4 cellular contexts compared by ENCODE assay signal in genomic region chr14:99342906-99343305, GRCh38.
"Had no signal": no experiment of that assay in that cellular context is flagged by ENCODE, and none has a peak within 500 bp of the region (broad histone marks: within the 10 kb centered on the region; RNA-seq: fewer than 3 reads in every experiment).

No MANE protein-coding gene starts in this region.

- H3K4me3 ChIP-seq: GM23338 had no signal

- ATAC-seq: GM23338 had no signal

- DNase-seq: H9, HCEC 1CT, IMR-90 had no signal

- H2AFZ ChIP-seq: GM23338 had no signal

- H3K4me2 ChIP-seq: GM23338 had no signal

- H3K4me3 Mint-ChIP-seq: GM23338, H9 had no signal

- H3K27ac Mint-ChIP-seq: GM23338 had no signal
